ENCODE assay signal across 24 cellular contexts in the genomic region with DNA sequence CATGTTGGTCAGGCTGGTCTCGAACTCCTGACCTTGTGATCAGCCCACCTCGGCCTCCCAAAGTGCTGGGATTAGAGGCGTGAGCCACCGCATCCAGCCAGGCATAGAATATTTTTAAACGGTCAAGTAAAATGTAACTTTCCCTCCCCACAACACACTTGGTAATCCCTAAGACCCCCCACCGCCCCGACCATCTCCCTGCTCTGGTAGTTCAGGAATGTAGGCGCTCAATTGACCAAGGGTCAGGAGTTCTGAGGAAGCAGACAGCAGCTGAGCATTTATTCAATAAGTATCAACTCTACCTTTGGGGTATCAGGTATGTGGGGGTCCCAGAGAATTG. TPM values are rescaled to one million over a fixed set of nuclear protein-coding genes. Genes with fewer than 3 reads are reported as not detected.
DNase-seq lines count a peak whose midpoint lies in the region; ATAC-seq and TF ChIP-seq lines count a peak whose summit lies in the region.
"Had no signal": no experiment of that assay in that cellular context is flagged by ENCODE, and none has a peak within 500 bp of the region (broad histone marks: within the 10 kb centered on the region; RNA-seq: fewer than 3 reads in every experiment).

No MANE protein-coding gene starts in this region.

- DNase-seq in breast epithelium (ENCODE audit: low spot score in 2 of 2): no peak
- DNase-seq in mammary epithelial cell: no peak
- no peak for DNase-seq in activated naive CD8-positive, alpha-beta T cell treated with anti-CD3 and anti-CD28 coated beads, Interleukin-2, amount 50 U/mL, for 24 hours
- DNase-seq in thyroid gland: no peak
- no peak for DNase-seq in cerebellar cortex (ENCODE audit: low spot score)
- DNase-seq in omental fat pad (ENCODE audit: low spot score): no peak
- DNase-seq in effector CD8-positive, alpha-beta T cell (lab: John Stamatoyannopoulos, UW): no peak
- DNase-seq: activated CD8-positive, alpha-beta memory T cell treated with anti-CD3 and anti-CD28 coated beads for 24 hours; activated naive CD4-positive, alpha-beta T cell treated with anti-CD3 and anti-CD28 coated beads for 36 hours; activated T-cell treated with anti-CD3 and anti-CD28 coated beads, Interleukin-2, amount 50 U/mL, for 4 hours; caudate nucleus; DND-41; MG63; NCI-H1417; NCI-H446 treated with DMSO at 0.1 percent for 48 hours; ovary; SHP77 treated with DMSO at 0.1 percent for 48 hours had no signal

- H3K4me2 ChIP-seq in mammary epithelial cell (ENCODE audit: insufficient read depth, low read depth, low read length): no peak overlapping the region

- in situ Hi-C loops in mammary epithelial cell (cut with MboI; ENCODE audit: low sequenced_read_pairs in 2 of 2): no loop called here

- peaks cover 18 to 47% of the 10 kb centered on the region in 2 donors for H3K4me1 ChIP-seq in breast epithelium
- peaks cover 16% of the 10 kb centered on the region for H3K4me1 ChIP-seq in mammary epithelial cell (ENCODE audit: insufficient read depth, low read length)
- H3K4me1 ChIP-seq in mucosa of rectum (ENCODE audit: control insufficient read depth in 2 of 2, insufficient read depth in 2 of 2, low read length in 2 of 2): peaks cover 28 to 42% of the 10 kb centered on the region in 2 donors
- peaks cover 30 to 46% of the 10 kb centered on the region in 2 donors for H3K4me1 ChIP-seq in thyroid gland

- ATAC-seq in activated naive CD8-positive, alpha-beta T cell treated with anti-CD3 and anti-CD28 coated beads, Interleukin-2, amount 50 U/mL, for 24 hours: no peak
- no peak for ATAC-seq in omental fat pad (ENCODE audit: low FRiP score)
- ATAC-seq: activated CD4-positive, CD25-positive, alpha-beta regulatory T cell treated with anti-CD3 and anti-CD28 coated beads, Interleukin-2, amount 50 U/mL, for 24 hours; activated T-cell treated with anti-CD3 and anti-CD28 coated beads, Interleukin-2, amount 50 U/mL, for 4 hours; K562; sciatic nerve had no signal

- peaks cover 5% of the 10 kb centered on the region for H3K9me3 Mint-ChIP-seq in activated naive CD8-positive, alpha-beta T cell treated with anti-CD3 and anti-CD28 coated beads, Interleukin-2, amount 50 U/mL, for 24 hours
- H3K9me3 Mint-ChIP-seq: activated naive CD4-positive, alpha-beta T cell treated with anti-CD3 and anti-CD28 coated beads for 36 hours; activated T-cell treated with anti-CD3 and anti-CD28 coated beads, Interleukin-2, amount 50 U/mL, for 4 hours; dendritic cell treated with granulocyte-macrophage colony-stimulating factor and Interleukin-4, amounts not matched to agents 40 ng/mL and 50 ng/mL, for 4 days; memory B cell had no signal

- no peak overlapping the region for H2AFZ ChIP-seq in mammary epithelial cell (ENCODE audit: low read depth, low read length)

- H3K27me3 Mint-ChIP-seq in activated naive CD8-positive, alpha-beta T cell treated with anti-CD3 and anti-CD28 coated beads, Interleukin-2, amount 50 U/mL, for 24 hours: no peaks in the 10 kb centered on the region
- H3K27me3 Mint-ChIP-seq: dendritic cell treated with granulocyte-macrophage colony-stimulating factor and Interleukin-4, amounts not matched to agents 40 ng/mL and 50 ng/mL, for 4 days; memory B cell had no signal

- H4K20me1 ChIP-seq in mammary epithelial cell (ENCODE audit: insufficient read depth, low read length): no peaks in the 10 kb centered on the region

- CTCF ChIA-PET in mammary epithelial cell (lab: Charles Lee; ENCODE audit: low non-redundant PET): no interaction called here

- H3K79me2 ChIP-seq in mammary epithelial cell (ENCODE audit: insufficient read depth, low read length): no peaks in the 10 kb centered on the region

- H3K9me3 ChIP-seq in breast epithelium: no peaks in the 10 kb centered on the region
- H3K9me3 ChIP-seq in mammary epithelial cell (replicated peaks; ENCODE audit: insufficient read depth, low read length): no peaks in the 10 kb centered on the region
- no peaks in the 10 kb centered on the region for H3K9me3 ChIP-seq in mucosa of rectum (ENCODE audit: control insufficient read depth in 2 of 2, low read length in 2 of 2)
- H3K9me3 ChIP-seq in thyroid gland: no peaks in the 10 kb centered on the region
- H3K9me3 ChIP-seq: MG63, ovary, upper lobe of left lung had no signal

- 93% methylated on average over 8 of the region's 8 CpGs for WGBS in mammary epithelial cell (ENCODE audit: low coverage, missing lambda C conversion rate)
- 83 to 89% methylated on average over 8 of the region's 8 CpGs for WGBS in thyroid gland, 2 donors

- intact Hi-C loops in breast epithelium (cut with DNase I; ENCODE audit: low total_unique reads): no loop called here
- intact Hi-C loops in mammary epithelial cell (cut with micrococcal nuclease): no loop called here
- intact Hi-C loops in thyroid gland (cut with DNase I): no loop called here

- H3K27ac ChIP-seq in breast epithelium (peak overlapping the region; percentile 89 to 95), mammary epithelial cell (ENCODE audit: insufficient read depth, low read depth, low read length) (no peak overlapping the region), mucosa of rectum (ENCODE audit: low read depth in 2 of 2, low read length in 2 of 2) (peak overlapping the region; percentile 73 to 74), thyroid gland (peak overlapping the region; percentile 76 to 87 (median 78))
- H3K27ac ChIP-seq: ovary had no signal

- no peaks in the 10 kb centered on the region for H3K36me3 ChIP-seq in breast epithelium
- H3K36me3 ChIP-seq in mammary epithelial cell (ENCODE audit: insufficient read depth, low read length): no peaks in the 10 kb centered on the region
- H3K36me3 ChIP-seq in mucosa of rectum (ENCODE audit: control insufficient read depth in 2 of 2, insufficient read depth in 2 of 2, low read length in 2 of 2): no peaks in the 10 kb centered on the region
- no peaks in the 10 kb centered on the region for H3K36me3 ChIP-seq in thyroid gland
- H3K36me3 ChIP-seq: MG63, ovary, upper lobe of left lung had no signal

- no TSS peak for BruUV-seq in mammary epithelial cell (replicated peaks; lab: Mats Ljungman, UMichigan)

- no peaks in the 10 kb centered on the region for H3K36me3 Mint-ChIP-seq in activated naive CD8-positive, alpha-beta T cell treated with anti-CD3 and anti-CD28 coated beads, Interleukin-2, amount 50 U/mL, for 24 hours (ENCODE audit: low read depth)
- H3K36me3 Mint-ChIP-seq: memory B cell had no signal

- dilution Hi-C loops in mammary epithelial cell (cut with HindIII; ENCODE audit: low sequenced_read_pairs): no loop called here

- H3K4me1 Mint-ChIP-seq in activated naive CD8-positive, alpha-beta T cell treated with anti-CD3 and anti-CD28 coated beads, Interleukin-2, amount 50 U/mL, for 24 hours: peaks cover 79% of the 10 kb centered on the region

- H3K27me3 ChIP-seq in breast epithelium: no peaks in the 10 kb centered on the region
- H3K27me3 ChIP-seq in mammary epithelial cell (ENCODE audit: insufficient read depth, low read length): no peaks in the 10 kb centered on the region
- no peaks in the 10 kb centered on the region for H3K27me3 ChIP-seq in mucosa of rectum (ENCODE audit: control insufficient read depth in 2 of 2, insufficient read depth in 2 of 2, low read length in 2 of 2)
- no peaks in the 10 kb centered on the region for H3K27me3 ChIP-seq in thyroid gland
- H3K27me3 ChIP-seq: MG63, ovary, upper lobe of left lung had no signal

- no peak overlapping the region for H3K4me3 Mint-ChIP-seq in activated naive CD8-positive, alpha-beta T cell treated with anti-CD3 and anti-CD28 coated beads, Interleukin-2, amount 50 U/mL, for 24 hours
- H3K4me3 Mint-ChIP-seq: activated naive CD4-positive, alpha-beta T cell treated with anti-CD3 and anti-CD28 coated beads for 36 hours; activated T-cell treated with anti-CD3 and anti-CD28 coated beads, Interleukin-2, amount 50 U/mL, for 4 hours; dendritic cell treated with granulocyte-macrophage colony-stimulating factor and Interleukin-4, amounts not matched to agents 40 ng/mL and 50 ng/mL, for 4 days; memory B cell had no signal

- H3K4me3 ChIP-seq in breast epithelium (no peak overlapping the region), mammary epithelial cell (replicated peaks in 1 of 3; ENCODE audit: insufficient read depth in 1 of 3, low read depth in 2 of 3, low read length in 3 of 3) (no peak overlapping the region), mucosa of rectum (ENCODE audit: low read length in 2 of 2) (no peak overlapping the region), thyroid gland (replicated peaks in 1 of 3) (no peak overlapping the region)
- H3K4me3 ChIP-seq: K562, MG63, ovary, upper lobe of left lung had no signal

- peak overlapping the region; percentile 8 for H3K27ac Mint-ChIP-seq in activated naive CD8-positive, alpha-beta T cell treated with anti-CD3 and anti-CD28 coated beads, Interleukin-2, amount 50 U/mL, for 24 hours
- H3K27ac Mint-ChIP-seq: dendritic cell treated with granulocyte-macrophage colony-stimulating factor and Interleukin-4, amounts not matched to agents 40 ng/mL and 50 ng/mL, for 4 days; memory B cell had no signal

- H3K9ac ChIP-seq in mammary epithelial cell (ENCODE audit: insufficient read depth, low read length) (no peak overlapping the region), mucosa of rectum (ENCODE audit: low read depth in 1 of 2, low read length in 2 of 2) (peak overlapping the region in 1 of 2 donors; percentile 51)

- no peak for TF ChIP-seq CTCF in breast epithelium (IDR thresholded peaks at IDR 0.05)
- no peak for TF ChIP-seq CTCF in mammary epithelial cell (conservative IDR thresholded peaks at IDR 0.05 in 1 of 2, IDR thresholded peaks at IDR 0.05 in 1 of 2; ENCODE audit: extremely low read depth in 1 of 2, insufficient read depth in 1 of 2, low read depth in 1 of 2, low read length in 2 of 2)
- no peak for TF ChIP-seq CTCF in thyroid gland (IDR thresholded peaks at IDR 0.05)
- TF ChIP-seq CTCF in omental fat pad (IDR thresholded peaks at IDR 0.05): no peak

- TF ChIP-seq POLR2A in breast epithelium (IDR thresholded peaks at IDR 0.05) (no peak), thyroid gland (IDR thresholded peaks at IDR 0.05) (no peak)

RNA-seq across cellular contexts. Expression of gene TOB1, which starts 48.3 kb away (rescaled TPM):
- total RNA-seq in breast epithelium: 100 to 1,000 TPM in 1 of 3 donors, 10 to 100 TPM in 2; 12.6 to 145 (median 54.1) TPM
- 100 to 1,000 TPM in 1 of 2 donors, 10 to 100 TPM in 1; 51.2 to 149 TPM for total RNA-seq in mammary epithelial cell
- polyA plus RNA-seq in mammary epithelial cell: 89.6 TPM
- 94.4 TPM for polyA minus RNA-seq in mammary epithelial cell
- total RNA-seq in thyroid gland: 10 to 100 TPM; 28.1 to 46.4 (median 31.1) TPM
- total RNA-seq in omental fat pad: 10 to 100 TPM; 28.8 to 79.7 (median 37.0) TPM
